In the genomic region with DNA sequence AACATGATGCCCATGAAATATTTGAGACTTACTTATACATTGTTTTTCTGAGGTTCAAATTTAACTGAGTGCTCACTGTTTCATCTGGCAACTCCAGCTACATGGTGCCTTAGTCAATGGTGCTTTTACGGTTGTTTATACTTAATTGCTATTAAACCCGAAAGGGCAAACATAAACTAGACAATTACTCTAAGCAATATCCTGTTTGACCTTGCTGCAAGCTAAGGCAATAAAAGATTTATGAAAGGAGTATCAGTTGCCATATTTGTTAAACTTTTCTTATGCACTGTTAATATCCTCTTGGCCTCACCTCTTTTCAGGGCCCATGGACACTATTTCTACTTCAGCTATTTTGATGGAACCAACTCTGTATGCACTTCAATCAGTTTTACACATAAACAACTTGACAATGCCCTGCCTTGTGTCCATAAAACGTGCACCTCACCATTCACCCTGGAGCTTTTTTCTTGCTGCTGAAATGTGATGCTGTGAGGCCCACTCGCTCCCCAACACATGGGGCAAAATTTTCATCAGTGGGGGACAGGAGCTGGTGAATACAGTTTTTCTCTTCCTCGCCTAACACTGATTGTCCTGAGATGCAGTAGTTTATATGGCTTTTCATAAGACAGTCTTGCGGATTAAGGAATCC, we compare ENCODE assay signal across 17 cellular contexts.
DNase-seq lines count a peak whose midpoint lies in the region; ATAC-seq and TF ChIP-seq lines count a peak whose summit lies in the region.
"Had no signal": no experiment of that assay in that cellular context is flagged by ENCODE, and none has a peak within 500 bp of the region (broad histone marks: within the 10 kb centered on the region; RNA-seq: fewer than 3 reads in every experiment).

No MANE protein-coding gene starts in this region.

- TF ChIP-seq CTCF in nephron (IDR thresholded peaks at IDR 0.05; ENCODE audit: unreplicated experiment in 3 of 3), result no peak
- no peak for TF ChIP-seq CTCF in uterus (IDR thresholded peaks at IDR 0.05)

- H3K4me3 Mint-ChIP-seq in nephron, result no peak overlapping the region
- H3K4me3 Mint-ChIP-seq: B cell; CD8-positive, alpha-beta T cell had no signal

- POLR2A ChIA-PET in HEK293T (lab: Yijun Ruan, JAX), result interaction anchor here (1.2 kb wide), 1 partner anchor 64 kb away, joined by 4 read pairs; a partner anchor contains a TSS

- H3K4me1 Mint-ChIP-seq in nephron, result peaks cover 21% of the 10 kb centered on the region

- DNase-seq in DMS153 (lab: John Stamatoyannopoulos, UW) (peak; percentile 82), HEK293T (ENCODE audit: extremely low spot score) (no peak), NCI-H748 (lab: John Stamatoyannopoulos, UW; ENCODE audit: unreplicated experiment) (peak; percentile 88), GDM1 (lab: John Stamatoyannopoulos, UW) (no peak), uterus (no peak), globus pallidus (ENCODE audit: low spot score) (no peak)
- DNase-seq: CD8-positive, alpha-beta T cell; GOT3; NCI-H1048; NCI-H187; T-helper 1 cell had no signal

- H3K4me3 ChIP-seq in uterus, result no peak overlapping the region
- H3K4me3 ChIP-seq: GM12878, SK-N-MC had no signal

- no peaks in the 10 kb centered on the region for H3K4me1 ChIP-seq in uterus

- H3K27ac ChIP-seq in uterus, result no peak overlapping the region
- H3K27ac ChIP-seq: HL-60, SK-N-MC had no signal

- H3K9me3 Mint-ChIP-seq in nephron, result no peaks in the 10 kb centered on the region
- H3K9me3 Mint-ChIP-seq: CD8-positive, alpha-beta T cell had no signal

- no peaks in the 10 kb centered on the region for H3K27me3 Mint-ChIP-seq in nephron (ENCODE audit: low read depth)
- H3K27me3 Mint-ChIP-seq: B cell had no signal

- H3K27ac Mint-ChIP-seq in nephron, result peak overlapping the region in 2 of 3 experiments; percentile 31 to 42
- H3K27ac Mint-ChIP-seq: B cell; CD8-positive, alpha-beta T cell had no signal

- no peak for TF ChIP-seq POLR2A in uterus (IDR thresholded peaks at IDR 0.05)

- peaks cover under 1 to 5% of the 10 kb centered on the region in 2 donors for H3K27me3 ChIP-seq in uterus

- H3K36me3 ChIP-seq in uterus, result no peaks in the 10 kb centered on the region

- no peaks in the 10 kb centered on the region for H3K9me3 ChIP-seq in uterus

- intact Hi-C loops in uterus (cut with DNase I; ENCODE audit: low total_unique reads), result no loop called here

- CTCF ChIA-PET in HEK293T (lab: Yijun Ruan, JAX), result no interaction called here

- no peak for ATAC-seq in esophagus mucosa
- ATAC-seq: CD8-positive, alpha-beta T cell; GM12878 had no signal

- no peaks in the 10 kb centered on the region for H3K36me3 Mint-ChIP-seq in nephron (ENCODE audit: low read depth)
- H3K36me3 Mint-ChIP-seq: CD8-positive, alpha-beta T cell had no signal

TF ChIP-seq in HEK293T, 16 proteins besides CTCF, POLR2A, EP300 and RAD21:
- TF ChIP-seq CTBP1 (IDR thresholded peaks at IDR 0.05; ENCODE audit: borderline replicate concordance) (0 out of 2 replicates have a peak, but pooled peaks have one; percentile 57), TARDBP (IDR thresholded peaks at IDR 0.05) (no peak)
- TF ChIP-seq, protein P1, sequence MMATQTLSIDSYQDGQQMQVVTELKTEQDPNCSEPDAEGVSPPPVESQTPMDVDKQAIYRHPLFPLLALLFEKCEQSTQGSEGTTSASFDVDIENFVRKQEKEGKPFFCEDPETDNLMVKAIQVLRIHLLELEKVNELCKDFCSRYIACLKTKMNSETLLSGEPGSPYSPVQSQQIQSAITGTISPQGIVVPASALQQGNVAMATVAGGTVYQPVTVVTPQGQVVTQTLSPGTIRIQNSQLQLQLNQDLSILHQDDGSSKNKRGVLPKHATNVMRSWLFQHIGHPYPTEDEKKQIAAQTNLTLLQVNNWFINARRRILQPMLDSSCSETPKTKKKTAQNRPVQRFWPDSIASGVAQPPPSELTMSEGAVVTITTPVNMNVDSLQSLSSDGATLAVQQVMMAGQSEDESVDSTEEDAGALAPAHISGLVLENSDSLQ (IDR thresholded peaks at IDR 0.05), result peak; percentile 33; the same call in 1 of the 2 replicates

Comparison
In these comparisons a context has a peak if more than half of its experiments do, and no peak if none do; other contexts are left out.
1. DNase-seq: peak in DMS153 (single experiment) and NCI-H748 (single experiment); none in HEK293T (single experiment), GDM1 (single experiment), uterus (0 of 2) and globus pallidus (single experiment).